In genomic region chr12:92756905-92757598, GRCh38 we compare ENCODE assay signal across 19 cellular contexts. TPM values are rescaled to one million over a fixed set of nuclear protein-coding genes. Genes with fewer than 3 reads are reported as not detected.
A peak's percentile ranks its signal among the peaks of the same experiment; 100 is the strongest.
DNase-seq lines count a peak whose midpoint lies in the region; ATAC-seq and TF ChIP-seq lines count a peak whose summit lies in the region.
"Had no signal": no experiment of that assay in that cellular context is flagged by ENCODE, and none has a peak within 500 bp of the region (broad histone marks: within the 10 kb centered on the region; RNA-seq: fewer than 3 reads in every experiment).

No MANE protein-coding gene starts in this region.

- no peaks in the 10 kb centered on the region for H3K27me3 Mint-ChIP-seq in neural crest cell (ENCODE audit: low read depth)

- H3K4me1 ChIP-seq in effector memory CD4-positive, alpha-beta T cell (ENCODE audit: control insufficient read depth, insufficient read depth, low read length, poor library complexity, severe bottlenecking) = no peaks in the 10 kb centered on the region

- no peak overlapping the region for H3K27ac ChIP-seq in effector memory CD4-positive, alpha-beta T cell (ENCODE audit: insufficient read depth, low read length, poor library complexity, severe bottlenecking)

- H3K36me3 Mint-ChIP-seq in neural crest cell (ENCODE audit: low read depth) = peaks cover 3% of the 10 kb centered on the region
- H3K36me3 Mint-ChIP-seq: CD4-positive, alpha-beta memory T cell had no signal

- no peaks in the 10 kb centered on the region for H3K27me3 ChIP-seq in effector memory CD4-positive, alpha-beta T cell (replicated peaks; ENCODE audit: control insufficient read depth, insufficient read depth, low read length, poor library complexity, severe bottlenecking)

- TF ChIP-seq CTCF in neural crest cell (conservative IDR thresholded peaks at IDR 0.05) = no peak

- no peaks in the 10 kb centered on the region for H3K9me3 ChIP-seq in effector memory CD4-positive, alpha-beta T cell (ENCODE audit: control insufficient read depth, low read length)
- H3K9me3 ChIP-seq: SK-N-SH had no signal

- no peak overlapping the region for H3K4me3 ChIP-seq in effector memory CD4-positive, alpha-beta T cell (ENCODE audit: insufficient read depth, low read depth, low read length, poor library complexity, severe bottlenecking)

- H3K36me3 ChIP-seq in effector memory CD4-positive, alpha-beta T cell (ENCODE audit: control insufficient read depth, insufficient read depth, low read length) = no peaks in the 10 kb centered on the region

- H3K4me3 Mint-ChIP-seq in neural crest cell = no peak overlapping the region
- H3K4me3 Mint-ChIP-seq: CD4-positive, alpha-beta memory T cell; H9 had no signal

- peak overlapping the region; percentile 37 for H3K27ac Mint-ChIP-seq in neural crest cell (ENCODE audit: unreplicated experiment)
- H3K27ac Mint-ChIP-seq: CD4-positive, alpha-beta memory T cell; H9 had no signal

- ATAC-seq in left cardiac atrium = peak; percentile 11 to 68

- DNase-seq in NCI-H82 (lab: John Stamatoyannopoulos, UW) (peak; percentile 54), NCI-H82 treated with DMSO at 0.1 percent for 48 hours (lab: John Stamatoyannopoulos, UW; ENCODE audit: unreplicated experiment) (no peak), NCI-H345 treated with DMSO at 0.1 percent for 48 hours (lab: John Stamatoyannopoulos, UW; ENCODE audit: unreplicated experiment) (peak; percentile 79), left cardiac atrium (no peak), neural crest cell (ENCODE audit: low read depth, low spot score) (no peak), AG08396 (ENCODE audit: low spot score) (no peak)
- DNase-seq in stimulated activated CD4-positive, alpha-beta T cell treated with anti-CD3 and anti-CD28 coated beads, Interleukin-2, amount 100 ng/mL, for 24 hours = no peak
- DNase-seq in effector memory CD4-positive, alpha-beta T cell = no peak
- DNase-seq: CD4-positive, alpha-beta memory T cell; DND-41; H9; MM.1S; NCI-H1092; NCI-H2081 treated with DMSO at 0.1 percent for 48 hours; NCI-H524; SHP77 treated with DMSO at 0.1 percent for 48 hours; SK-N-SH had no signal

- peaks cover 24% of the 10 kb centered on the region for H3K4me1 Mint-ChIP-seq in neural crest cell

- intact Hi-C loops in left cardiac atrium (cut with DNase I) = no loop called here

- peaks cover 12% of the 10 kb centered on the region for H3K9me3 Mint-ChIP-seq in neural crest cell
- H3K9me3 Mint-ChIP-seq: H9 had no signal

RNA-seq across cellular contexts. Expression of gene PLEKHG7, which starts 54.3 kb away (rescaled TPM):
- total RNA-seq in left cardiac atrium = not detected
- not detected in 2 replicates for total RNA-seq in neural crest cell
- total RNA-seq: CD4-positive, alpha-beta memory T cell; G401; H9; LHCN-M2 had no signal

Comparison
In these comparisons a context has a peak if more than half of its experiments do, and no peak if none do; other contexts are left out.
1. DNase-seq: peak in NCI-H82 (single experiment) and NCI-H345 treated with DMSO at 0.1 percent for 48 hours (single experiment); none in NCI-H82 treated with DMSO at 0.1 percent for 48 hours (single experiment), left cardiac atrium (single experiment), neural crest cell (single experiment), AG08396 (single experiment), stimulated activated CD4-positive, alpha-beta T cell treated with anti-CD3 and anti-CD28 coated beads, Interleukin-2, amount 100 ng/mL, for 24 hours (0 of 2) and effector memory CD4-positive, alpha-beta T cell (0 of 3).